18 cellular contexts compared by ENCODE assay signal in the genomic region with DNA sequence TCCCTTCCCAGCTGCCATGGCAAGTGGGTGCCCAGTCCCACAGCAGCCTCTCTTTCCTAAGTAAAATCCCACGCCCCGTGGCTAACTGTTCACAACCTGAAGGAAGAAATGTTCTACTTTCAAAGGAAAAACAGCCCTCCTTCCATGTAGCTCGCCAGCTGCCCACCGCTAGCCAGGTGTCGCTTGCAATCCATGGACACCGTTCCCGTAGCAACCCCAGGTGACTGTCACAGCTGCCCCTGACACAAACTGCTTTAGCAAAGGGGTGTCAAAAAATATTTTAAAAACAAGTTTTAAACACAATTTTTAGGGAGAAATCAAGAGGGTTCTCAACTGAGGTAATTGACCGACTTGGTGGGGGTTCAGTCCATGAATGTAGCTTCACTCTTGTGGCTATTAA. TPM values are rescaled to one million over a fixed set of nuclear protein-coding genes. Genes with fewer than 3 reads are reported as not detected.
"Had no signal": no experiment of that assay in that cellular context is flagged by ENCODE, and none has a peak within 500 bp of the region (broad histone marks: within the 10 kb centered on the region; RNA-seq: fewer than 3 reads in every experiment).

No MANE protein-coding gene starts in this region.

- DNase-seq: activated CD4-positive, alpha-beta T cell treated with anti-CD3 and anti-CD28 coated beads, Interleukin-2, amount 10 ng/mL, durations not matched to agents 24 days and 14 days; activated CD8-positive, alpha-beta T cell treated with anti-CD3 and anti-CD28 coated beads for 36 hours; activated naive CD4-positive, alpha-beta T cell treated with Interleukin-2 at 50 U/mL for 16 hours; activated naive CD8-positive, alpha-beta T cell treated with anti-CD3 and anti-CD28 coated beads, Interleukin-2, amount 10 ng/mL, durations not matched to agents 7 days and 5 days; activated T-cell treated with anti-CD3 and anti-CD28 coated beads, Interleukin-2, amount 50 U/mL, for 24 hours; caudate nucleus; dorsolateral prefrontal cortex; foreskin fibroblast; natural killer cell; nucleus accumbens; posterior cingulate gyrus; spleen; stimulated activated naive CD4-positive, alpha-beta T cell; T1000 had no signal

- H3K27ac Mint-ChIP-seq: activated CD4-positive, alpha-beta T cell treated with anti-CD3 and anti-CD28 coated beads, Interleukin-2, amount 10 ng/mL, durations not matched to agents 24 days and 14 days; activated CD8-positive, alpha-beta T cell treated with anti-CD3 and anti-CD28 coated beads for 36 hours; activated naive CD8-positive, alpha-beta T cell treated with anti-CD3 and anti-CD28 coated beads, Interleukin-2, amount 10 ng/mL, durations not matched to agents 7 days and 5 days; activated T-cell treated with anti-CD3 and anti-CD28 coated beads, Interleukin-2, amount 50 U/mL, for 24 hours; activated T-helper 2 cell treated with anti-CD3 and anti-CD28 coated beads, Interferon-gamma antibody, Interleukin-2, Interleukin-4, amounts not matched to agents 10 μg/mL and 5 μg/mL and 100 μg/mL, durations not matched to agents 14 hours and 24 hours and 36 hours; brain; memory B cell; natural killer cell had no signal

- H3K36me3 ChIP-seq: spleen had no signal

- H3K9me3 Mint-ChIP-seq: activated CD4-positive, alpha-beta T cell treated with anti-CD3 and anti-CD28 coated beads, Interleukin-2, amount 10 ng/mL, durations not matched to agents 24 days and 14 days; activated CD8-positive, alpha-beta T cell treated with anti-CD3 and anti-CD28 coated beads for 36 hours; activated naive CD8-positive, alpha-beta T cell treated with anti-CD3 and anti-CD28 coated beads, Interleukin-2, amount 10 ng/mL, durations not matched to agents 7 days and 5 days; activated T-cell treated with anti-CD3 and anti-CD28 coated beads, Interleukin-2, amount 50 U/mL, for 24 hours; activated T-helper 2 cell treated with anti-CD3 and anti-CD28 coated beads, Interferon-gamma antibody, Interleukin-2, Interleukin-4, amounts not matched to agents 10 μg/mL and 5 μg/mL and 100 μg/mL, durations not matched to agents 14 hours and 24 hours and 36 hours; memory B cell; natural killer cell had no signal

- ATAC-seq: activated CD8-positive, alpha-beta T cell treated with anti-CD3 and anti-CD28 coated beads for 36 hours; natural killer cell had no signal

- H3K4me3 Mint-ChIP-seq: activated CD4-positive, alpha-beta T cell treated with anti-CD3 and anti-CD28 coated beads, Interleukin-2, amount 10 ng/mL, durations not matched to agents 24 days and 14 days; activated CD8-positive, alpha-beta T cell treated with anti-CD3 and anti-CD28 coated beads for 36 hours; activated naive CD8-positive, alpha-beta T cell treated with anti-CD3 and anti-CD28 coated beads, Interleukin-2, amount 10 ng/mL, durations not matched to agents 7 days and 5 days; activated T-cell treated with anti-CD3 and anti-CD28 coated beads, Interleukin-2, amount 50 U/mL, for 24 hours; brain; memory B cell; natural killer cell had no signal

- H3K4me3 ChIP-seq: dorsolateral prefrontal cortex, spleen had no signal

- H3K27ac ChIP-seq: dorsolateral prefrontal cortex, epithelial cell of prostate, spleen had no signal

- H3K4me1 ChIP-seq: spleen had no signal

- H3K4me1 Mint-ChIP-seq: activated CD4-positive, alpha-beta T cell treated with anti-CD3 and anti-CD28 coated beads, Interleukin-2, amount 10 ng/mL, durations not matched to agents 24 days and 14 days; activated naive CD8-positive, alpha-beta T cell treated with anti-CD3 and anti-CD28 coated beads, Interleukin-2, amount 10 ng/mL, durations not matched to agents 7 days and 5 days; brain; memory B cell; natural killer cell had no signal

- H3K36me3 Mint-ChIP-seq: activated naive CD8-positive, alpha-beta T cell treated with anti-CD3 and anti-CD28 coated beads, Interleukin-2, amount 10 ng/mL, durations not matched to agents 7 days and 5 days; brain; memory B cell; natural killer cell had no signal

- H3K27me3 ChIP-seq: dorsolateral prefrontal cortex had no signal

RNA-seq across cellular contexts. Expression of gene CGNL1, which starts 21.0 kb away (rescaled TPM):
- total RNA-seq: activated CD4-positive, alpha-beta T cell treated with anti-CD3 and anti-CD28 coated beads, Interleukin-2, amount 10 ng/mL, durations not matched to agents 24 days and 14 days; activated CD8-positive, alpha-beta T cell treated with anti-CD3 and anti-CD28 coated beads for 36 hours; activated naive CD8-positive, alpha-beta T cell treated with anti-CD3 and anti-CD28 coated beads, Interleukin-2, amount 10 ng/mL, durations not matched to agents 7 days and 5 days; activated T-helper 2 cell treated with anti-CD3 and anti-CD28 coated beads, Interferon-gamma antibody, Interleukin-2, Interleukin-4, amounts not matched to agents 10 μg/mL and 5 μg/mL and 100 μg/mL, durations not matched to agents 14 hours and 24 hours and 36 hours; natural killer cell had no signal
